Comparison of ENCODE assay signal across 8 cellular contexts in the genomic region with DNA sequence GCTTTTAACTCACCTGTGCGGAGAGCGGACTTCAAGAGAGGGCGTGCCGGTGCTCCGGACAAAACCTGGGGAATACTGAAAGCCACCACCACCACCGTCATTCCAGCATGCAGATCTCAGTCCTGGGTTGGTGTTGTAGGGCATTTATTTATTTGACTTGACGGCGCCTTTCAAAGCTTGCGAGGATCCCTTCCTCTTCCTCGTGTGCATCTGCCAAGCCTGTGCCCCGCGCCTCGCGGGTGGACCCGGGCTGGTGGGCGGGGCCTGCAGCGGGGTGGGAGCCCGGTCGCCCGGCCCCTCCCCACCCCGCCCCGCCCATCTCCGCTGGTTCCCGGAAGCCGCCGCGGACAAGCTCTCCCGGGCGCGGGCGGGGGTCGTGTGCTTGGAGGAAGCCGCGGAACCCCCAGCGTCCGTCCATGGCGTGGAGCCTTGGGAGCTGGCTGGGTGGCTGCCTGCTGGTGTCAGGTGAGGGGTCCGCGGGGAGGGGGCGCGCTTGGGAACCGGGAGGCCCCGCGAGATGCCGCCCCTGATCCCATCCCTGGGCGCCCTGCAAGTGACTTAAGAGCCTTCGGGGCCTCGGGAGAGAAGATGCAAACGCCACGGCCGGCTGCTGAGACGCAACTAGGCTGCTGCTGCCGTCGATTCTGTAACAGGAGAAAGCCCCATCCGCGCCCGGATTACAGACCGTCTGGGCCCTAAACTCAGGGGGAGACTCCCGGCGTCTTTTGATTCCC. TPM values are rescaled to one million over a fixed set of nuclear protein-coding genes. Genes with fewer than 3 reads are reported as not detected.
DNase-seq lines count a peak whose midpoint lies in the region; ATAC-seq, FAIRE-seq and TF ChIP-seq lines count a peak whose summit lies in the region.

Gene IL10RB, plus strand, starts transcription at position 318 of the 734 bp plus-strand sequence. Its CDS starts 99 bp downstream, at position 417.

- TF ChIP-seq CTCF in D721Med (IDR thresholded peaks at IDR 0.05; ENCODE audit: insufficient read depth, missing control alignments) (no peak), osteoblast (IDR thresholded peaks at IDR 0.05; ENCODE audit: extremely low read depth, low read depth, low read length) (no peak)

- H3K27ac ChIP-seq in osteoblast (ENCODE audit: low read depth, low read length) (peak within 1 kb of the TSS; percentile 71), temporal lobe (ENCODE audit: low read depth, low read length) (peak within 1 kb of the TSS; percentile 44)

- no peaks in the 10 kb centered on the region for H4K20me1 ChIP-seq in osteoblast (ENCODE audit: insufficient read depth, low read length)

- no peak for FAIRE-seq in D721Med (lab: Jason Lieb, UNC)

- no peaks in the 10 kb centered on the region for H3K9me3 Mint-ChIP-seq in activated naive CD4-positive, alpha-beta T cell treated with anti-CD3 and anti-CD28 coated beads, Interleukin-2, amount 50 U/mL, for 24 hours

- H3K79me2 ChIP-seq in osteoblast (ENCODE audit: insufficient read depth, low read length), result peaks cover 22% of the 10 kb centered on the region

- H3K4me3 Mint-ChIP-seq in activated naive CD4-positive, alpha-beta T cell treated with anti-CD3 and anti-CD28 coated beads, Interleukin-2, amount 50 U/mL, for 24 hours, result peak within 1 kb of the TSS; percentile 98

- peaks cover 54% of the 10 kb centered on the region for H3K4me1 Mint-ChIP-seq in activated naive CD4-positive, alpha-beta T cell treated with anti-CD3 and anti-CD28 coated beads, Interleukin-2, amount 50 U/mL, for 24 hours

- DNase-seq in D721Med (ENCODE audit: insufficient read length, low spot score) (peak; percentile 79), M059J (ENCODE audit: low read depth) (peak; percentile 66), glomerular endothelial cell (ENCODE audit: extremely low read depth, low read depth, low spot score) (no peak), osteoblast (ENCODE audit: insufficient read length, low spot score, missing footprints) (peak; percentile 96)

- peak within 1 kb of the TSS; percentile 99 for H3K4me2 ChIP-seq in osteoblast (ENCODE audit: insufficient read depth, low read length)

- peak; percentile 31 for ATAC-seq in GM21717 (IDR thresholded peaks at IDR 0.05; ENCODE audit: unreplicated experiment)
- ATAC-seq in SK-N-SH treated with all-trans-retinoic acid at 6 μM for 48 hours, result peak; percentile 93

- H3K36me3 Mint-ChIP-seq in activated naive CD4-positive, alpha-beta T cell treated with anti-CD3 and anti-CD28 coated beads, Interleukin-2, amount 50 U/mL, for 24 hours, result peaks cover 18% of the 10 kb centered on the region

- H3K27me3 Mint-ChIP-seq in activated naive CD4-positive, alpha-beta T cell treated with anti-CD3 and anti-CD28 coated beads, Interleukin-2, amount 50 U/mL, for 24 hours, result no peaks in the 10 kb centered on the region

- H3K27me3 ChIP-seq in osteoblast (ENCODE audit: insufficient read depth, low read length), result no peaks in the 10 kb centered on the region

- peaks cover 22% of the 10 kb centered on the region for H3K36me3 ChIP-seq in osteoblast (ENCODE audit: insufficient read depth, low read length)

- H3K27ac Mint-ChIP-seq in activated naive CD4-positive, alpha-beta T cell treated with anti-CD3 and anti-CD28 coated beads, Interleukin-2, amount 50 U/mL, for 24 hours, result peak within 1 kb of the TSS; percentile 97

- peak within 1 kb of the TSS; percentile 92 for H2AFZ ChIP-seq in osteoblast (ENCODE audit: low read length)

- no peaks in the 10 kb centered on the region for H3K9me3 ChIP-seq in osteoblast (ENCODE audit: low read depth, low read length)

- peak within 1 kb of the TSS; percentile 92 for H3K4me3 ChIP-seq in osteoblast (ENCODE audit: insufficient read depth, low read length)

- H3K4me1 ChIP-seq in osteoblast (ENCODE audit: insufficient read depth, low read length), result peaks cover 15% of the 10 kb centered on the region

TF ChIP-seq in SK-N-SH treated with all-trans-retinoic acid at 6 μM for 48 hours, 23 proteins besides CTCF, POLR2A, EP300 and RAD21:
- TF ChIP-seq BACH2 (CRISPR knock-in tag; IDR thresholded peaks at IDR 0.05; ENCODE audit: borderline replicate concordance) (no peak), TSHZ2 (CRISPR knock-in tag; IDR thresholded peaks at IDR 0.05) (peak; percentile 22; the same call in 1 of the 2 replicates)

RNA-seq across cellular contexts. Expression of gene IL10RB, which starts in this region (rescaled TPM):
- 94.3 and 102 TPM in 2 replicates for total RNA-seq in M059J (2014; rRNA removed; shearing (Covaris generic))
- total RNA-seq in glomerular endothelial cell (48.8 and 49.8 TPM in 2 replicates), osteoblast (44.9 and 52.7 TPM in 2 replicates), temporal lobe (7.6 TPM)
